8 cellular contexts compared by ENCODE assay signal in genomic region chr6:82247634-82248232, GRCh38. TPM values are rescaled to one million over a fixed set of nuclear protein-coding genes. Genes with fewer than 3 reads are reported as not detected.
DNase-seq lines count a peak whose midpoint lies in the region; ATAC-seq, FAIRE-seq and TF ChIP-seq lines count a peak whose summit lies in the region.

A gene with protein sequence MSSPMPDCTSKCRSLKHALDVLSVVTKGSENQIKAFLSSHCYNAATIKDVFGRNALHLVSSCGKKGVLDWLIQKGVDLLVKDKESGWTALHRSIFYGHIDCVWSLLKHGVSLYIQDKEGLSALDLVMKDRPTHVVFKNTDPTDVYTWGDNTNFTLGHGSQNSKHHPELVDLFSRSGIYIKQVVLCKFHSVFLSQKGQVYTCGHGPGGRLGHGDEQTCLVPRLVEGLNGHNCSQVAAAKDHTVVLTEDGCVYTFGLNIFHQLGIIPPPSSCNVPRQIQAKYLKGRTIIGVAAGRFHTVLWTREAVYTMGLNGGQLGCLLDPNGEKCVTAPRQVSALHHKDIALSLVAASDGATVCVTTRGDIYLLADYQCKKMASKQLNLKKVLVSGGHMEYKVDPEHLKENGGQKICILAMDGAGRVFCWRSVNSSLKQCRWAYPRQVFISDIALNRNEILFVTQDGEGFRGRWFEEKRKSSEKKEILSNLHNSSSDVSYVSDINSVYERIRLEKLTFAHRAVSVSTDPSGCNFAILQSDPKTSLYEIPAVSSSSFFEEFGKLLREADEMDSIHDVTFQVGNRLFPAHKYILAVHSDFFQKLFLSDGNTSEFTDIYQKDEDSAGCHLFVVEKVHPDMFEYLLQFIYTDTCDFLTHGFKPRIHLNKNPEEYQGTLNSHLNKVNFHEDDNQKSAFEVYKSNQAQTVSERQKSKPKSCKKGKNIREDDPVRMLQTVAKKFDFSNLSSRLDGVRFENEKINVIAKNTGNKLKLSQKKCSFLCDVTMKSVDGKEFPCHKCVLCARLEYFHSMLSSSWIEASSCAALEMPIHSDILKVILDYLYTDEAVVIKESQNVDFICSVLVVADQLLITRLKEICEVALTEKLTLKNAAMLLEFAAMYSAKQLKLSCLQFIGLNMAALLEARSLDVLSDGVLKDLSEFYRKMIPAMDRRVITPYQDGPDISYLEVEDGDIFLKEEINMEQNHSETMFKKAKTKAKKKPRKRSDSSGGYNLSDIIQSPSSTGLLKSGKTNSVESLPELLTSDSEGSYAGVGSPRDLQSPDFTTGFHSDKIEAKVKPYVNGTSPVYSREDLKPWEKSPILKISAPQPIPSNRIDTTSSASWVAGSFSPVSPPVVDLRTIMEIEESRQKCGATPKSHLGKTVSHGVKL (N-terminal part only) (minus strand): TSS chr6:82247744. CDS start chr6:82240486, 7,258 bp downstream.

- intact Hi-C loops in adrenal gland (cut with DNase I) (no loop called here), left cardiac atrium (cut with DNase I) (loop anchor here in 1 of 2 donors (5.0 kb wide), 1 partner anchor 820 kb away; the partner anchor contains the start of genes DOP1A and UBE3D), prostate gland (cut with DNase I) (no loop called here)

- ATAC-seq in HG02852 (IDR thresholded peaks at IDR 0.05; ENCODE audit: unreplicated experiment) (peak; percentile 87), left cardiac atrium (peak; percentile 98 to 99)

- H3K27ac ChIP-seq in adrenal gland: peak within 1 kb of the TSS; percentile 94 to 99 (median 97)
- H3K27ac ChIP-seq in prostate gland: peak within 1 kb of the TSS; percentile 88 to 91
- peak within 1 kb of the TSS; percentile 69 for H3K27ac ChIP-seq in urinary bladder (ENCODE audit: low read depth)

- H3K27me3 ChIP-seq in adrenal gland: no peaks in the 10 kb centered on the region
- H3K27me3 ChIP-seq in prostate gland (replicated peaks; ENCODE audit: insufficient read depth): no peaks in the 10 kb centered on the region

- FAIRE-seq in GM12892 (lab: Jason Lieb, UNC): no peak

- TF ChIP-seq POLR2A in GM12892 (IDR thresholded peaks at IDR 0.05; ENCODE audit: low read depth, low read length) (peak; percentile 60), adrenal gland (IDR thresholded peaks at IDR 0.05) (peak; percentile 83 to 91), prostate gland (IDR thresholded peaks at IDR 0.05) (peak; percentile 74)

- H3K4me1 ChIP-seq in adrenal gland (replicated peaks in 1 of 2) (peaks cover 30 to 45% of the 10 kb centered on the region in 2 donors), prostate gland (replicated peaks) (no peaks in the 10 kb centered on the region), urinary bladder (ENCODE audit: insufficient read depth) (peaks cover 2% of the 10 kb centered on the region)

- WGBS in adrenal gland, 4 donors: 0 to 4% (median 1%) methylated on average over 9 to 34 of the region's 34 CpGs
- WGBS in prostate gland: under 1% methylated on average over 34 of the region's 34 CpGs
- 1% methylated on average over 34 of the region's 34 CpGs for WGBS in urinary bladder

- H3K4me3 ChIP-seq in adrenal gland (peak within 1 kb of the TSS; percentile 26 to 94 (median 76)), prostate gland (peak within 1 kb of the TSS; percentile 82 to 86), urinary bladder (ENCODE audit: low read depth, low read length) (peak within 1 kb of the TSS; percentile 69)

- peak; percentile 84 for DNase-seq in GM12892 (ENCODE audit: insufficient read length)
- DNase-seq in NCI-H146 (lab: John Stamatoyannopoulos, UW): peak; percentile 95
- peak; percentile 77 to 88 (median 84) for DNase-seq in T-helper 1 cell
- DNase-seq in adrenal gland: peak; percentile 96 to 99 (median 98)
- DNase-seq in left cardiac atrium: peak; percentile 95
- peak; percentile 93 for DNase-seq in prostate gland (ENCODE audit: low spot score)

- H3K36me3 ChIP-seq in adrenal gland (replicated peaks in 1 of 2) (no peaks in the 10 kb centered on the region), prostate gland (no peaks in the 10 kb centered on the region), urinary bladder (ENCODE audit: insufficient read depth) (no peaks in the 10 kb centered on the region)

- TF ChIP-seq CTCF in adrenal gland (IDR thresholded peaks at IDR 0.05) (no peak), prostate gland (IDR thresholded peaks at IDR 0.05) (no peak)

- H3K9me3 ChIP-seq in adrenal gland (replicated peaks in 1 of 3) (no peaks in the 10 kb centered on the region), prostate gland (no peaks in the 10 kb centered on the region)

RNA-seq across cellular contexts. Expression of the gene that starts here (rescaled TPM):
- 26.6 TPM for polyA plus RNA-seq in GM12892 (2012; ENCODE audit: missing spikeins)
- total RNA-seq in adrenal gland: 10 to 100 TPM; 26.7 to 73.3 (median 51.3) TPM
- 10 to 100 TPM; 34.7 to 74.8 (median 43.1) TPM for polyA plus RNA-seq in adrenal gland
- total RNA-seq in left cardiac atrium: 10 to 100 TPM; 22.3 to 31.8 TPM
- total RNA-seq in prostate gland: 10 to 100 TPM; 19.0 to 26.5 TPM
- total RNA-seq in urinary bladder: 78.8 TPM
- 16.8 TPM for polyA plus RNA-seq in urinary bladder

Comparison
In these comparisons a context has a peak if more than half of its experiments do, and no peak if none do; other contexts are left out.
1. Peak in every context shown above with its lines: DNase-seq, ATAC-seq, H3K4me3 ChIP-seq and H3K27ac ChIP-seq.